8 cellular contexts compared by ENCODE assay signal in genomic region chr1:43549394-43549793, GRCh38. TPM values are rescaled to one million over a fixed set of nuclear protein-coding genes. Genes with fewer than 3 reads are reported as not detected.
DNase-seq lines count a peak whose midpoint lies in the region; ATAC-seq, FAIRE-seq and TF ChIP-seq lines count a peak whose summit lies in the region.
"Not testable (repeated sequence)": the region's sequence is repeated elsewhere in the genome, so short reads cannot be mapped to it uniquely, and the experiment has no call there.

No MANE protein-coding gene starts in this region.

- 96% methylated on average over 5 of the region's 5 CpGs for WGBS in A549 (ENCODE audit: missing lambda C conversion rate)
- WGBS in suprapubic skin = 78% methylated on average over 5 of the region's 5 CpGs

- H3K79me2 ChIP-seq in parathyroid adenoma = peaks cover 12% of the 10 kb centered on the region

- not testable (repeated sequence) for TF ChIP-seq EP300 in A549 (IDR thresholded peaks at IDR 0.05); suprapubic skin (IDR thresholded peaks at IDR 0.05)

- H3K4me1 Mint-ChIP-seq in activated CD4-positive, alpha-beta T cell treated with anti-CD3 and anti-CD28 coated beads, Interleukin-2, amount 10 ng/mL, durations not matched to agents 24 days and 14 days = peaks cover 12% of the 10 kb centered on the region

- not testable (repeated sequence) for FAIRE-seq in A549 (lab: Jason Lieb, UNC)

- H3K4me3 ChIP-seq in A549; duodenal mucosa (ENCODE audit: low read depth in 1 of 2, low read length in 2 of 2); mucosa of rectum (ENCODE audit: low read length in 2 of 2); parathyroid adenoma (ENCODE audit: low read depth, low read length); suprapubic skin: not testable (repeated sequence)
- H3K4me3 ChIP-seq in HUES48 (ENCODE audit: low read depth, low read length) = peak overlapping the region; percentile 37; the same call in 1 of the 2 replicates
- H3K4me3 ChIP-seq in iPS-20b (ENCODE audit: low read length) = peak overlapping the region; percentile 43

- not testable (repeated sequence) for ATAC-seq in A549

- H3K9me3 Mint-ChIP-seq in activated CD4-positive, alpha-beta T cell treated with anti-CD3 and anti-CD28 coated beads, Interleukin-2, amount 10 ng/mL, durations not matched to agents 24 days and 14 days = not testable (repeated sequence)

- CTCF ChIA-PET in A549 (lab: Yijun Ruan, JAX) = interaction anchor here (0.6 to 1.3 kb wide), 3 partner anchors 10 to 329 kb away, joined by 3 to 5 read pairs (median 5); no protein-coding TSS in a partner anchor

- H3K4me1 ChIP-seq in A549 (peaks cover 82% of the 10 kb centered on the region), HUES48 (ENCODE audit: control insufficient read depth, insufficient read depth, low read length) (peaks cover 58% of the 10 kb centered on the region), duodenal mucosa (ENCODE audit: control insufficient read depth in 1 of 2, insufficient read depth in 2 of 2, low read length in 2 of 2) (peaks cover 85% of the 10 kb centered on the region in 2 donors), iPS-20b (ENCODE audit: insufficient read depth, low read length) (peaks cover 44% of the 10 kb centered on the region), mucosa of rectum (ENCODE audit: control insufficient read depth in 2 of 2, insufficient read depth in 2 of 2, low read length in 2 of 2) (peaks cover 80 to 84% of the 10 kb centered on the region in 2 donors), parathyroid adenoma (peaks cover 54% of the 10 kb centered on the region), suprapubic skin (peaks cover 92% of the 10 kb centered on the region)

- TF ChIP-seq CTCF in A549 (IDR thresholded peaks at IDR 0.05); parathyroid adenoma (IDR thresholded peaks at IDR 0.05); suprapubic skin (IDR thresholded peaks at IDR 0.05): not testable (repeated sequence)

- TF ChIP-seq POLR2A in A549 (IDR thresholded peaks at IDR 0.05; ENCODE audit: low read length); suprapubic skin (IDR thresholded peaks at IDR 0.05): not testable (repeated sequence)

- peak overlapping the region; percentile 36 for H3K4me3 Mint-ChIP-seq in activated CD4-positive, alpha-beta T cell treated with anti-CD3 and anti-CD28 coated beads, Interleukin-2, amount 10 ng/mL, durations not matched to agents 24 days and 14 days

- H3K36me3 ChIP-seq in HUES48 (ENCODE audit: control insufficient read depth, insufficient read depth, low read length) (peaks cover 30% of the 10 kb centered on the region), duodenal mucosa (ENCODE audit: control insufficient read depth in 1 of 2, insufficient read depth in 2 of 2, low read length in 2 of 2) (peaks cover 7 to 11% of the 10 kb centered on the region in 2 donors), iPS-20b (ENCODE audit: insufficient read depth, low read depth, low read length) (peaks cover 48% of the 10 kb centered on the region), mucosa of rectum (ENCODE audit: control insufficient read depth in 2 of 2, insufficient read depth in 2 of 2, low read length in 2 of 2) (peaks cover 11 to 26% of the 10 kb centered on the region in 2 donors)
- H3K36me3 ChIP-seq in parathyroid adenoma (ENCODE audit: control insufficient read depth, insufficient read depth, low read length); suprapubic skin: not testable (repeated sequence)

- H3K27ac ChIP-seq in A549 (peak overlapping the region; percentile 69 to 88; a peak in 5 of 6 replicates), HUES48 (ENCODE audit: low read depth, low read length) (peak overlapping the region; percentile 25), duodenal mucosa (ENCODE audit: low read depth, low read length) (peak overlapping the region; percentile 76), iPS-20b (ENCODE audit: low read length) (peak overlapping the region; percentile 45), mucosa of rectum (ENCODE audit: low read depth in 2 of 2, low read length in 2 of 2) (peak overlapping the region; percentile 97), parathyroid adenoma (peak overlapping the region; percentile 89), suprapubic skin (peak overlapping the region; percentile 77)

- H3K4me2 ChIP-seq in A549 (0 out of 3 replicates have a peak overlapping the region, but pooled peaks have one; percentile 63), parathyroid adenoma (ENCODE audit: low read length) (peak overlapping the region; percentile 54)

- H2AFZ ChIP-seq in parathyroid adenoma = not testable (repeated sequence)

- not testable (repeated sequence) for H3K27me3 ChIP-seq in HUES48 (ENCODE audit: control insufficient read depth, insufficient read depth, low read length); duodenal mucosa (ENCODE audit: control insufficient read depth in 1 of 2, insufficient read depth in 2 of 2, low read length in 2 of 2); iPS-20b (ENCODE audit: insufficient read depth, low read length); mucosa of rectum (ENCODE audit: control insufficient read depth in 2 of 2, insufficient read depth in 2 of 2, low read length in 2 of 2); parathyroid adenoma (ENCODE audit: control insufficient read depth, insufficient read depth, low read length); suprapubic skin

- intact Hi-C loops in activated CD4-positive, alpha-beta T cell treated with anti-CD3 and anti-CD28 coated beads, Interleukin-2, amount 10 ng/mL, durations not matched to agents 24 days and 14 days (cut with micrococcal nuclease) = not testable (repeated sequence)

- not testable (repeated sequence) for H3K27ac Mint-ChIP-seq in activated CD4-positive, alpha-beta T cell treated with anti-CD3 and anti-CD28 coated beads, Interleukin-2, amount 10 ng/mL, durations not matched to agents 24 days and 14 days

- not testable (repeated sequence) for H3K36me3 Mint-ChIP-seq in activated CD4-positive, alpha-beta T cell treated with anti-CD3 and anti-CD28 coated beads, Interleukin-2, amount 10 ng/mL, durations not matched to agents 24 days and 14 days (ENCODE audit: low read depth)

- DNase-seq in A549 (ENCODE audit: low read depth in 1 of 2, low spot score in 1 of 2); activated CD4-positive, alpha-beta T cell treated with anti-CD3 and anti-CD28 coated beads, Interleukin-2, amount 10 ng/mL, durations not matched to agents 24 days and 14 days; suprapubic skin (ENCODE audit: low spot score in 2 of 2): not testable (repeated sequence)

- H3K9me3 ChIP-seq in A549; HUES48 (ENCODE audit: control insufficient read depth, insufficient read depth, low read length); duodenal mucosa (ENCODE audit: control insufficient read depth in 1 of 2, low read length in 2 of 2); iPS-20b (ENCODE audit: insufficient read depth, low read depth, low read length); mucosa of rectum (ENCODE audit: control insufficient read depth in 2 of 2, low read length in 2 of 2); parathyroid adenoma (ENCODE audit: control insufficient read depth, low read length); suprapubic skin: not testable (repeated sequence)

- TF ChIP-seq RAD21 in A549 (conservative IDR thresholded peaks at IDR 0.05 in 1 of 2, IDR thresholded peaks at IDR 0.05 in 1 of 2) = not testable (repeated sequence)

- POLR2A ChIA-PET in A549 (lab: Yijun Ruan, JAX) = not testable (repeated sequence)

- not testable (repeated sequence) for H3K27me3 Mint-ChIP-seq in activated CD4-positive, alpha-beta T cell treated with anti-CD3 and anti-CD28 coated beads, Interleukin-2, amount 10 ng/mL, durations not matched to agents 24 days and 14 days

- peak overlapping the region; percentile 55; the same call in 1 of the 2 replicates for H3K9ac ChIP-seq in HUES48 (ENCODE audit: low read depth, low read length)
- H3K9ac ChIP-seq in duodenal mucosa (ENCODE audit: low read depth in 1 of 2, low read length in 2 of 2) = peak overlapping the region; percentile 48 to 51
- H3K9ac ChIP-seq in iPS-20b (ENCODE audit: low read depth, low read length) = peak overlapping the region; percentile 87; the same call in 1 of the 2 replicates
- peak overlapping the region; percentile 24 to 65 for H3K9ac ChIP-seq in mucosa of rectum (ENCODE audit: low read depth in 1 of 2, low read length in 2 of 2)
- not testable (repeated sequence) for H3K9ac ChIP-seq in parathyroid adenoma

RNA-seq across cellular contexts. Expression of gene PTPRF, which starts 18.7 kb away (rescaled TPM):
- polyA plus RNA-seq in A549 (2011; rRNA removed) (96.5 and 111 TPM in 2 replicates), A549 (2017; fragmentation: RNase III; extraction: RNeasy Plus Mini Kit Qiagen cat#74134 plus additional on column Dnase treatment) (68.3 to 75.4 TPM (median 68.5 TPM) in 3 replicates)
- 84.0 and 107 TPM in 2 replicates for polyA plus RNA-seq in A549 (2012; cell fraction: cytosol; rRNA removed)
- polyA plus RNA-seq in A549 (2012; cell fraction: nucleus; rRNA removed) = 211 and 261 TPM in 2 replicates
- 308 and 310 TPM in 2 replicates for polyA minus RNA-seq in A549 (2011; rRNA and poly(A)+ RNA removed)
- total RNA-seq in activated CD4-positive, alpha-beta T cell treated with anti-CD3 and anti-CD28 coated beads, Interleukin-2, amount 10 ng/mL, durations not matched to agents 24 days and 14 days = 2.1 and 2.7 TPM in 2 replicates
- total RNA-seq in suprapubic skin = 100 to 1,000 TPM; 209 to 373 (median 289) TPM

Comparison
In these comparisons a context has a peak if more than half of its experiments do, and no peak if none do; other contexts are left out.
1. H3K27ac ChIP-seq: peak in every context shown above with its lines; median percentile 97 in mucosa of rectum; 89 in parathyroid adenoma; 78 in A549; 77 in suprapubic skin; 76 in duodenal mucosa; 45 in iPS-20b; 25 in HUES48.
2. RNA of gene PTPRF, which starts 18.7 kb away (total RNA-seq): 209 to 373 TPM in suprapubic skin; 2.1 to 2.7 TPM in activated CD4-positive, alpha-beta T cell treated with anti-CD3 and anti-CD28 coated beads, Interleukin-2, amount 10 ng/mL, durations not matched to agents 24 days and 14 days; every median in the first group is over 10 times any median in the second.